ENCODE assay signal across 19 cellular contexts in genomic region chr13:20462921-20463320, GRCh38.
"Had no signal": no experiment of that assay in that cellular context is flagged by ENCODE, and none has a peak within 500 bp of the region (broad histone marks: within the 10 kb centered on the region; RNA-seq: fewer than 3 reads in every experiment).

No MANE protein-coding gene starts in this region.

- H3K27ac ChIP-seq: colonic mucosa, gastrocnemius medialis, neutrophil, psoas muscle, sigmoid colon, testis had no signal

- H3K4me3 Mint-ChIP-seq: immature natural killer cell; naive thymus-derived CD4-positive, alpha-beta T cell; nephron progenitor cell; stimulated activated naive B cell treated with anti-CD40 and anti-IgM and Interleukin-4, amounts not matched to agents 10 μg/mL and 1 μg/mL and 100 μg/mL, for 72 hours; stimulated activated naive CD8-positive, alpha-beta T cell treated with anti-CD3 and anti-CD28 coated beads, Interleukin-15, amount 100 ng/mL, for 72 hours had no signal

- H3K9me3 ChIP-seq: colonic mucosa, gastrocnemius medialis, neutrophil, psoas muscle, sigmoid colon, testis, tibial nerve had no signal

- ATAC-seq: esophagus mucosa; gastrocnemius medialis; naive thymus-derived CD4-positive, alpha-beta T cell; psoas muscle; stimulated activated naive B cell treated with anti-CD40 and anti-IgM and Interleukin-4, amounts not matched to agents 10 μg/mL and 1 μg/mL and 100 μg/mL, for 72 hours; stimulated activated naive CD8-positive, alpha-beta T cell treated with anti-CD3 and anti-CD28 coated beads, Interleukin-15, amount 100 ng/mL, for 72 hours had no signal

- H3K4me1 ChIP-seq: colonic mucosa, testis had no signal

- DNase-seq: colonic mucosa; effector CD4-positive, alpha-beta T cell; gastrocnemius medialis; immature natural killer cell; naive thymus-derived CD4-positive, alpha-beta T cell; nephron progenitor cell; psoas muscle; retina; sigmoid colon; stimulated activated CD4-positive, alpha-beta T cell treated with anti-CD3 and anti-CD28 coated beads, Interleukin-2, amount 100 ng/mL, for 24 hours; stimulated activated CD4-positive, alpha-beta T cell treated with anti-CD3 and anti-CD28 coated beads, Interleukin-4, amount 100 ng/mL, for 4 hours; stimulated activated naive B cell treated with anti-CD40 and anti-IgM and Interleukin-4, amounts not matched to agents 10 μg/mL and 1 μg/mL and 100 μg/mL, for 72 hours; stimulated activated naive CD8-positive, alpha-beta T cell treated with anti-CD3 and anti-CD28 coated beads, Interleukin-15, amount 100 ng/mL, for 72 hours; testis had no signal

- FAIRE-seq: keratinocyte had no signal

- H3K27me3 Mint-ChIP-seq: naive thymus-derived CD4-positive, alpha-beta T cell; stimulated activated naive B cell treated with anti-CD40 and anti-IgM and Interleukin-4, amounts not matched to agents 10 μg/mL and 1 μg/mL and 100 μg/mL, for 72 hours; stimulated activated naive CD8-positive, alpha-beta T cell treated with anti-CD3 and anti-CD28 coated beads, Interleukin-15, amount 100 ng/mL, for 72 hours had no signal

- H3K27ac Mint-ChIP-seq: immature natural killer cell; nephron progenitor cell; stimulated activated naive B cell treated with anti-CD40 and anti-IgM and Interleukin-4, amounts not matched to agents 10 μg/mL and 1 μg/mL and 100 μg/mL, for 72 hours had no signal

- H3K36me3 ChIP-seq: colonic mucosa, gastrocnemius medialis, neutrophil, sigmoid colon, tibial nerve had no signal

- H3K9me3 Mint-ChIP-seq: immature natural killer cell; nephron progenitor cell; stimulated activated naive CD8-positive, alpha-beta T cell treated with anti-CD3 and anti-CD28 coated beads, Interleukin-15, amount 100 ng/mL, for 72 hours had no signal

- H3K4me3 ChIP-seq: colonic mucosa, gastrocnemius medialis, psoas muscle, sigmoid colon, skin epidermis, testis, tibial nerve had no signal

- H3K36me3 Mint-ChIP-seq: stimulated activated naive B cell treated with anti-CD40 and anti-IgM and Interleukin-4, amounts not matched to agents 10 μg/mL and 1 μg/mL and 100 μg/mL, for 72 hours had no signal

- H3K27me3 ChIP-seq: colonic mucosa, gastrocnemius medialis, neutrophil, sigmoid colon, testis, tibial nerve had no signal
